Comparison of ENCODE assay signal across 13 cellular contexts in the genomic region with DNA sequence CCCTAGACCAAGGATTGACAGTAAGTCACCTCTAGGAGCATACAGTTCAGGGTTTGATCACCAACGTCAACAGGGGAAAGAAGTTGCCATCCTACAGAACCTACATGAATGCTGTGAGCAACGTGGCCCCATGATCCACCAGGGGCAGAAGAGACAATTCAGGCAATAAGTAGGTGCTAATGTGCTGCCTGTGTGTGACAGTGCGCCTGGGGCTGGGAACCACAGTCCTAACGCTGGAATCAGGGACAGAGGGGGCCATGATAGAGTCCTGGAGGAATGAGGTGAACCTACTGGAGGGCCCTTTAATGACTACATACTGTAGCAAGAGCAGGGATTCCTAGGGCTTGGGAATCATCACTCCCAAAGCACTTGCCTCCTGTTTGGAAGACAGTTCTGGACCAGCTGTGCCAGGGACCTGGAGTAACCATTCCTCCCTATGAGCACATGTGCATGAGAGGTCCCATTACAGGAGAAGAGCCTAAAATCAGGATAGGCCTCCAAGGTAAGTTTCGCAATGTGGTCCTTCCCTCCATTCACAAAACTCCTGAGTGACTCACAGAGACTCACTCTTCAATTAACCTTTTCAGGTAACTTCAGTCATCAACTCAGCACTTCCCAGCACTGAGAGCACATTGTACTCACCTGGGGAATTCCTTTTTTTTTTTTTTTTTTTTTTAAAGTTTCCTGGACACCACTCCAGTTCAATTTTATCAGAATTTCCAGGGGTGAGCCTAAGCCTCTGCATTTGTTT.
DNase-seq lines count a peak whose midpoint lies in the region; ATAC-seq and TF ChIP-seq lines count a peak whose summit lies in the region.
"Had no signal": no experiment of that assay in that cellular context is flagged by ENCODE, and none has a peak within 500 bp of the region (broad histone marks: within the 10 kb centered on the region; RNA-seq: fewer than 3 reads in every experiment).

No MANE protein-coding gene starts in this region.

- H3K4ac ChIP-seq in mesendoderm (ENCODE audit: low read depth, low read length) = no peak overlapping the region

- DNase-seq in HPDE6-E6E7 (ENCODE audit: extremely low spot score) (peak; percentile 15), RWPE2 (ENCODE audit: low spot score) (no peak), foreskin keratinocyte (peak; percentile 92 to 94), mesendoderm (peak; percentile 73), HFFc6 (no peak), HUDEP-2 (lab: John Stamatoyannopoulos, UW; ENCODE audit: unreplicated experiment in 76 of 76) (no peak)
- DNase-seq: ACHN, AML-193, COR-L47, H7, NCI-H1930 had no signal

- H3K18ac ChIP-seq in mesendoderm (ENCODE audit: low read length) = no peak overlapping the region

- H4K5ac ChIP-seq in mesendoderm (ENCODE audit: low read length) = no peak overlapping the region

- H3K27ac ChIP-seq in RWPE2 (ENCODE audit: poor library complexity, severe bottlenecking) (no peak overlapping the region), foreskin keratinocyte (no peak overlapping the region), mesendoderm (ENCODE audit: low read depth, low read length) (no peak overlapping the region)

- no peaks in the 10 kb centered on the region for H3K79me1 ChIP-seq in mesendoderm (ENCODE audit: low read length)

- peak; percentile 81 for ATAC-seq in RWPE2 (ENCODE audit: low read depth)
- ATAC-seq in foreskin keratinocyte = peak; percentile 99
- ATAC-seq in GM19023 (IDR thresholded peaks at IDR 0.05; ENCODE audit: unreplicated experiment) = no peak

- TF ChIP-seq CTCF in RWPE2 (IDR thresholded peaks at IDR 0.05; ENCODE audit: poor library complexity, severe bottlenecking) (no peak), foreskin keratinocyte (conservative IDR thresholded peaks at IDR 0.05) (no peak), HFFc6 (IDR thresholded peaks at IDR 0.05) (no peak)

- no peak overlapping the region for H2BK120ac ChIP-seq in mesendoderm (ENCODE audit: low read depth, low read length)

- no CpG with 5 or more reads among the region's 5 CpGs for WGBS in mesendoderm (ENCODE audit: extremely low coverage, insufficient coverage, low lambda C conversion rate)

- H2BK15ac ChIP-seq in mesendoderm (replicated peaks; ENCODE audit: low read depth) = no peak overlapping the region

- H3K27ac Mint-ChIP-seq in HFFc6 = no peak overlapping the region
- H3K27ac Mint-ChIP-seq: CD14-positive monocyte had no signal

- H3K27me3 ChIP-seq in RWPE2 (ENCODE audit: insufficient read depth, poor library complexity, severe bottlenecking) (peaks cover 5% of the 10 kb centered on the region), foreskin keratinocyte (peaks cover 14% of the 10 kb centered on the region), mesendoderm (ENCODE audit: insufficient read depth, low read length, poor library complexity) (no peaks in the 10 kb centered on the region)

- H3K9me3 ChIP-seq in RWPE2 (ENCODE audit: severe bottlenecking) = no peaks in the 10 kb centered on the region

- H3K23ac ChIP-seq in mesendoderm (ENCODE audit: low read length) = no peak overlapping the region

- no peak overlapping the region for H3K56ac ChIP-seq in mesendoderm (ENCODE audit: low read length)

- no peak overlapping the region for H2BK5ac ChIP-seq in mesendoderm (ENCODE audit: low read length)

- no peak overlapping the region for H2AK5ac ChIP-seq in mesendoderm (ENCODE audit: low read length)

- H3K9ac ChIP-seq in mesendoderm (ENCODE audit: low read length) = no peak overlapping the region

- no peaks in the 10 kb centered on the region for H3K79me2 ChIP-seq in mesendoderm (ENCODE audit: control insufficient read depth, insufficient read depth, low read length)

- peaks cover 21% of the 10 kb centered on the region for H3K27me3 Mint-ChIP-seq in HFFc6 (ENCODE audit: insufficient read depth)

- H3K4me3 ChIP-seq in RWPE2 (ENCODE audit: severe bottlenecking) (no peak overlapping the region), mesendoderm (ENCODE audit: low read length) (no peak overlapping the region)

- H3K36me3 ChIP-seq in RWPE2 (ENCODE audit: low read depth) (no peaks in the 10 kb centered on the region), mesendoderm (ENCODE audit: control insufficient read depth, insufficient read depth, low read length) (no peaks in the 10 kb centered on the region)

- H3K4me1 ChIP-seq in RWPE2 (ENCODE audit: insufficient read depth, poor library complexity, severe bottlenecking) (no peaks in the 10 kb centered on the region), foreskin keratinocyte (peaks cover 3% of the 10 kb centered on the region), mesendoderm (ENCODE audit: control insufficient read depth, low read depth, low read length) (no peaks in the 10 kb centered on the region)

- H4K8ac ChIP-seq in mesendoderm (ENCODE audit: low read depth, low read length) = no peak overlapping the region

- no peak overlapping the region for H3K4me3 Mint-ChIP-seq in HFFc6
- H3K4me3 Mint-ChIP-seq: CD14-positive monocyte had no signal

- no peaks in the 10 kb centered on the region for H3K9me3 Mint-ChIP-seq in HFFc6
- H3K9me3 Mint-ChIP-seq: CD14-positive monocyte had no signal

- no peak overlapping the region for H3K4me2 ChIP-seq in mesendoderm (ENCODE audit: low read length)

- H3K36me3 Mint-ChIP-seq in HFFc6 (ENCODE audit: low read depth) = no peaks in the 10 kb centered on the region
- H3K36me3 Mint-ChIP-seq: CD14-positive monocyte had no signal

- H3K4me1 Mint-ChIP-seq in HFFc6 (ENCODE audit: low read depth) = no peaks in the 10 kb centered on the region
- H3K4me1 Mint-ChIP-seq: CD14-positive monocyte had no signal

Comparison
In these comparisons a context has a peak if more than half of its experiments do, and no peak if none do; other contexts are left out.
1. DNase-seq: peak in HPDE6-E6E7 (single experiment), foreskin keratinocyte (2 of 2) and mesendoderm (single experiment); none in RWPE2 (single experiment), HFFc6 (single experiment) and HUDEP-2 (0 of 76).